ENCODE assay signal across 8 cellular contexts in genomic region chr1:180154325-180155201, GRCh38. TPM values are rescaled to one million over a fixed set of nuclear protein-coding genes. Genes with fewer than 3 reads are reported as not detected.
DNase-seq lines count a peak whose midpoint lies in the region; ATAC-seq and TF ChIP-seq lines count a peak whose summit lies in the region.

QSOX1 (plus strand) TSS chr1:180154869; CDS start chr1:180154908, 39 bp downstream.

- H4K20me1 ChIP-seq in GM23338 (replicated peaks; ENCODE audit: insufficient read depth), result peaks cover 32% of the 10 kb centered on the region

- H3K9me2 ChIP-seq in GM23338 (ENCODE audit: insufficient read depth), result no peaks in the 10 kb centered on the region; the same call in 1 of the 2 replicates

- peaks cover 18% of the 10 kb centered on the region for H3K27me3 Mint-ChIP-seq in GM23338 (ENCODE audit: insufficient read depth, low read depth, poor library complexity)
- peaks cover 17% of the 10 kb centered on the region for H3K27me3 Mint-ChIP-seq in nephron (ENCODE audit: low read depth)
- H3K27me3 Mint-ChIP-seq in stimulated activated naive CD8-positive, alpha-beta T cell treated with anti-CD3 and anti-CD28 coated beads, Interleukin-15, Interleukin-2, amounts not matched to agents 100 ng/mL and 50 ng/mL, for 24 hours, result no peaks in the 10 kb centered on the region

- H3K36me3 Mint-ChIP-seq in GM23338 (ENCODE audit: low read depth) (no peaks in the 10 kb centered on the region; the same call in 2 of the 3 replicates), nephron (ENCODE audit: low read depth) (no peaks in the 10 kb centered on the region)
- H3K36me3 Mint-ChIP-seq in stimulated activated naive CD8-positive, alpha-beta T cell treated with anti-CD3 and anti-CD28 coated beads, Interleukin-15, Interleukin-2, amounts not matched to agents 100 ng/mL and 50 ng/mL, for 24 hours (ENCODE audit: low read depth), result peaks cover 6% of the 10 kb centered on the region

- H3K79me2 ChIP-seq in GM23338 (replicated peaks; ENCODE audit: insufficient read depth), result peaks cover 31% of the 10 kb centered on the region

- H3K9me3 Mint-ChIP-seq in GM23338, result no peaks in the 10 kb centered on the region
- no peaks in the 10 kb centered on the region for H3K9me3 Mint-ChIP-seq in nephron
- no peaks in the 10 kb centered on the region for H3K9me3 Mint-ChIP-seq in stimulated activated naive CD8-positive, alpha-beta T cell treated with anti-CD3 and anti-CD28 coated beads, Interleukin-15, Interleukin-2, amounts not matched to agents 100 ng/mL and 50 ng/mL, for 24 hours

- H3K4me3 Mint-ChIP-seq in GM23338 (peak within 1 kb of the TSS; percentile 89), nephron (peak within 1 kb of the TSS; percentile 95 to 98 (median 96))
- H3K4me3 Mint-ChIP-seq in stimulated activated naive CD8-positive, alpha-beta T cell treated with anti-CD3 and anti-CD28 coated beads, Interleukin-15, Interleukin-2, amounts not matched to agents 100 ng/mL and 50 ng/mL, for 24 hours, result peak within 1 kb of the TSS; percentile 92

- peak within 1 kb of the TSS; percentile 99 for H2AFZ ChIP-seq in GM23338

- TF ChIP-seq CTCF in GM23338 (conservative IDR thresholded peaks at IDR 0.05; ENCODE audit: low read depth in 2 of 2), result no peak
- TF ChIP-seq CTCF in fibroblast of pulmonary artery (IDR thresholded peaks at IDR 0.05; ENCODE audit: low read length, missing control alignments), result no peak
- TF ChIP-seq CTCF in nephron (IDR thresholded peaks at IDR 0.05; ENCODE audit: unreplicated experiment in 3 of 3), result peak in 1 of 3 experiments; percentile 26

- ATAC-seq in GM23338, result peak; percentile 86

- no peaks in the 10 kb centered on the region; the same call in 1 of the 2 replicates for H3F3A ChIP-seq in GM23338 (replicated peaks; ENCODE audit: low read depth)

- H3K4me1 Mint-ChIP-seq in GM23338, result peaks cover 22% of the 10 kb centered on the region
- H3K4me1 Mint-ChIP-seq in nephron, result peaks cover 4% of the 10 kb centered on the region
- H3K4me1 Mint-ChIP-seq in stimulated activated naive CD8-positive, alpha-beta T cell treated with anti-CD3 and anti-CD28 coated beads, Interleukin-15, Interleukin-2, amounts not matched to agents 100 ng/mL and 50 ng/mL, for 24 hours (ENCODE audit: low read depth), result peaks cover 33% of the 10 kb centered on the region

- no peak within 1 kb of the TSS; the same call in 1 of the 2 replicates for H3K27ac ChIP-seq in GM23338 (ENCODE audit: low read depth)

- peak within 1 kb of the TSS; percentile 97 for H3K4me3 ChIP-seq in GM23338
- peak within 1 kb of the TSS; percentile 88 for H3K4me3 ChIP-seq in fibroblast of pulmonary artery (replicated peaks; ENCODE audit: low read depth, low read length)

- H3K36me3 ChIP-seq in GM23338 (ENCODE audit: insufficient read depth), result no peaks in the 10 kb centered on the region

- peaks cover 17% of the 10 kb centered on the region for H3K4me1 ChIP-seq in GM23338 (ENCODE audit: insufficient read depth)

- H3K27ac Mint-ChIP-seq in GM23338, result peak within 1 kb of the TSS; percentile 68
- H3K27ac Mint-ChIP-seq in nephron, result peak within 1 kb of the TSS; percentile 65 to 92 (median 80)
- H3K27ac Mint-ChIP-seq in stimulated activated naive CD8-positive, alpha-beta T cell treated with anti-CD3 and anti-CD28 coated beads, Interleukin-15, Interleukin-2, amounts not matched to agents 100 ng/mL and 50 ng/mL, for 24 hours, result peak within 1 kb of the TSS; percentile 94

- H3K4me2 ChIP-seq in GM23338, result peak within 1 kb of the TSS; percentile 94

- DNase-seq in EL, result peak; percentile 89
- DNase-seq in GM23338 (ENCODE audit: low spot score), result peak; percentile 90
- peak; percentile 83 for DNase-seq in LHCN-M2 (ENCODE audit: low read depth)
- DNase-seq in SHP77 (lab: John Stamatoyannopoulos, UW), result peak; percentile 75 to 85
- DNase-seq in activated effector memory CD4-positive, alpha-beta T cell treated with Interleukin-2 at 50 U/mL for 16 hours, result peak; percentile 88
- peak; percentile 88 for DNase-seq in fibroblast of pulmonary artery (ENCODE audit: low read depth)

- H3K27me3 ChIP-seq in GM23338 (ENCODE audit: insufficient read depth), result peaks cover 34% of the 10 kb centered on the region

TF ChIP-seq in GM23338, 12 proteins besides CTCF, POLR2A, EP300 and RAD21:
- TF ChIP-seq CREB1 (CRISPR knock-in tag; IDR thresholded peaks at IDR 0.05; ENCODE audit: low read depth), result 0 out of 2 replicates have a peak, but pooled peaks have one; percentile 19
- TF ChIP-seq POLR2AphosphoS5 (IDR thresholded peaks at IDR 0.05; ENCODE audit: low read depth), result peak; percentile 82
- 0 out of 2 replicates have a peak, but pooled peaks have one; percentile 34 for TF ChIP-seq ETS1 (IDR thresholded peaks at IDR 0.05)
- no peak for TF ChIP-seq NANOG (IDR thresholded peaks at IDR 0.05; ENCODE audit: borderline replicate concordance)
- TF ChIP-seq JUNB (IDR thresholded peaks at IDR 0.05; ENCODE audit: unreplicated experiment), result no peak
- no peak for TF ChIP-seq STAT1 (IDR thresholded peaks at IDR 0.05; ENCODE audit: unreplicated experiment)
- TF ChIP-seq ZNF462 (CRISPR knock-in tag; IDR thresholded peaks at IDR 0.05), result no peak
- no peak for TF ChIP-seq ZNF114 (CRISPR knock-in tag; IDR thresholded peaks at IDR 0.05)
- no peak for TF ChIP-seq EZH2 (IDR thresholded peaks at IDR 0.05; ENCODE audit: low read depth, unreplicated experiment)
- TF ChIP-seq ZNF331 (CRISPR knock-in tag; IDR thresholded peaks at IDR 0.05; ENCODE audit: low read depth), result no peak

RNA-seq across cellular contexts. Expression of gene QSOX1, which starts in this region (rescaled TPM):
- total RNA-seq in GM23338 (2014; rRNA removed; shearing (Covaris generic)), result 107 and 119 TPM in 2 replicates
- 47.8 and 64.8 TPM in 2 replicates for polyA plus RNA-seq in GM23338 (2016; fragmentation: Nextera tagmentation; extraction: Ambion mirVana)
- 168 and 254 TPM in 2 replicates for total RNA-seq in LHCN-M2 (2014; rRNA removed)
- 254 TPM for polyA plus RNA-seq in LHCN-M2 (2012)
